Comparison of ENCODE assay signal across 10 cellular contexts in genomic region chr15:89419370-89419984, GRCh38.
DNase-seq lines count a peak whose midpoint lies in the region; ATAC-seq and TF ChIP-seq lines count a peak whose summit lies in the region.
"Had no signal": no experiment of that assay in that cellular context is flagged by ENCODE, and none has a peak within 500 bp of the region (broad histone marks: within the 10 kb centered on the region; RNA-seq: fewer than 3 reads in every experiment).

No MANE protein-coding gene starts in this region.

- ATAC-seq in effector memory CD8-positive, alpha-beta T cell (replicated peaks): no peak
- no peak for ATAC-seq in HG02763 (IDR thresholded peaks at IDR 0.05; ENCODE audit: unreplicated experiment)

- H3K27me3 ChIP-seq in H7 (ENCODE audit: control insufficient read depth, insufficient read depth, low read length) (peaks cover 47% of the 10 kb centered on the region), BE2C (no peaks in the 10 kb centered on the region)

- no peak overlapping the region for H3K4me3 Mint-ChIP-seq in effector memory CD8-positive, alpha-beta T cell
- H3K4me3 Mint-ChIP-seq in neural crest cell: no peak overlapping the region

- peaks cover 72 to 95% of the 10 kb centered on the region in 2 donors for H3K27me3 Mint-ChIP-seq in effector memory CD8-positive, alpha-beta T cell
- H3K27me3 Mint-ChIP-seq in neural crest cell (ENCODE audit: low read depth): peaks cover 96% of the 10 kb centered on the region

- H3K4me1 ChIP-seq in BE2C: no peaks in the 10 kb centered on the region

- peak; percentile 88 for DNase-seq in H7
- DNase-seq in RPMI7951 (ENCODE audit: low read depth): peak; percentile 40
- peak; percentile 33 to 48 (median 38) for DNase-seq in effector memory CD8-positive, alpha-beta T cell
- peak; percentile 92 for DNase-seq in neural crest cell (ENCODE audit: low read depth, low spot score)
- no peak for DNase-seq in BE2C
- DNase-seq in SHP77 treated with DMSO at 0.1 percent for 48 hours (lab: John Stamatoyannopoulos, UW): no peak
- DNase-seq in NCI-H2227 (lab: John Stamatoyannopoulos, UW; ENCODE audit: unreplicated experiment): no peak
- DNase-seq: cortex of kidney had no signal

- peaks cover 0 to 5% of the 10 kb centered on the region in 2 donors for H3K4me1 Mint-ChIP-seq in effector memory CD8-positive, alpha-beta T cell (ENCODE audit: low read depth in 2 of 2)
- H3K4me1 Mint-ChIP-seq in neural crest cell: peaks cover 8% of the 10 kb centered on the region

- H3K36me3 Mint-ChIP-seq in effector memory CD8-positive, alpha-beta T cell (ENCODE audit: insufficient read depth): peaks cover 3% of the 10 kb centered on the region
- no peaks in the 10 kb centered on the region for H3K36me3 Mint-ChIP-seq in neural crest cell (ENCODE audit: low read depth)

- no peaks in the 10 kb centered on the region for H3K9me3 Mint-ChIP-seq in effector memory CD8-positive, alpha-beta T cell
- H3K9me3 Mint-ChIP-seq in neural crest cell: no peaks in the 10 kb centered on the region

- H3K9me3 ChIP-seq in BE2C: no peaks in the 10 kb centered on the region

- H3K36me3 ChIP-seq in H7 (replicated peaks; ENCODE audit: control insufficient read depth, insufficient read depth, low read length): no peaks in the 10 kb centered on the region
- H3K36me3 ChIP-seq in BE2C: no peaks in the 10 kb centered on the region

- H3K27ac Mint-ChIP-seq in effector memory CD8-positive, alpha-beta T cell: no peak overlapping the region
- no peak overlapping the region for H3K27ac Mint-ChIP-seq in neural crest cell (ENCODE audit: unreplicated experiment)

- H3K4me3 ChIP-seq in H7 (ENCODE audit: insufficient read depth, low read depth, low read length) (no peak overlapping the region), BE2C (ENCODE audit: low read depth, low read length) (no peak overlapping the region)
- H3K4me3 ChIP-seq: PC-9 had no signal

- TF ChIP-seq CTCF in neural crest cell (conservative IDR thresholded peaks at IDR 0.05) (no peak), BE2C (IDR thresholded peaks at IDR 0.05; ENCODE audit: low read depth, low read length) (no peak)

Comparison
In these comparisons a context has a peak if more than half of its experiments do, and no peak if none do; other contexts are left out.
1. DNase-seq: peak in H7 (single experiment), RPMI7951 (single experiment), effector memory CD8-positive, alpha-beta T cell (3 of 3) and neural crest cell (single experiment); none in BE2C (single experiment), SHP77 treated with DMSO at 0.1 percent for 48 hours (single experiment) and NCI-H2227 (single experiment).